In genomic region chr20:51966296-51966971, GRCh38 we compare ENCODE assay signal across 8 cellular contexts.
A peak's percentile ranks its signal among the peaks of the same experiment; 100 is the strongest.
DNase-seq lines count a peak whose midpoint lies in the region; ATAC-seq and TF ChIP-seq lines count a peak whose summit lies in the region.

No MANE protein-coding gene starts in this region.

- H3K27me3 Mint-ChIP-seq in stimulated activated memory B cell treated with anti-CD40 and anti-IgM and Interleukin-4, amounts not matched to agents 10 μg/mL and 1 μg/mL and 100 μg/mL, for 72 hours, result peaks cover 7% of the 10 kb centered on the region

- no peak overlapping the region for H3K4me3 Mint-ChIP-seq in stimulated activated memory B cell treated with anti-CD40 and anti-IgM and Interleukin-4, amounts not matched to agents 10 μg/mL and 1 μg/mL and 100 μg/mL, for 72 hours

- intact Hi-C loops in posterior vena cava (cut with DNase I), result loop anchor here in 1 of 2 donors (5.0 kb wide), 1 partner anchor 1399 kb away; no protein-coding TSS in a partner anchor

- peak; percentile 47 for ATAC-seq in stimulated activated memory B cell treated with anti-CD40 and anti-IgM and Interleukin-4, amounts not matched to agents 10 μg/mL and 1 μg/mL and 100 μg/mL, for 72 hours
- ATAC-seq in activated CD4-positive, CD25-positive, alpha-beta regulatory T cell treated with anti-CD3 and anti-CD28 coated beads, Interleukin-2, amount 50 U/mL, for 24 hours, result no peak

- no peaks in the 10 kb centered on the region for H3K36me3 ChIP-seq in iPS DF 6.9 (ENCODE audit: control insufficient read depth, insufficient read depth, low read length)

- H3K36me3 Mint-ChIP-seq in stimulated activated memory B cell treated with anti-CD40 and anti-IgM and Interleukin-4, amounts not matched to agents 10 μg/mL and 1 μg/mL and 100 μg/mL, for 72 hours, result no peaks in the 10 kb centered on the region

- H3K27ac ChIP-seq in 22Rv1 (no peak overlapping the region), iPS DF 6.9 (ENCODE audit: low read length) (no peak overlapping the region)

- TF ChIP-seq CTCF in 22Rv1 (IDR thresholded peaks at IDR 0.05) (peak; percentile 78), astrocyte of the spinal cord (IDR thresholded peaks at IDR 0.05; ENCODE audit: low read depth, low read length) (peak; percentile 84)

- no peaks in the 10 kb centered on the region for H3K27me3 ChIP-seq in iPS DF 6.9 (ENCODE audit: control insufficient read depth, insufficient read depth, low read length)

- H3K27ac Mint-ChIP-seq in stimulated activated memory B cell treated with anti-CD40 and anti-IgM and Interleukin-4, amounts not matched to agents 10 μg/mL and 1 μg/mL and 100 μg/mL, for 72 hours, result no peak overlapping the region

- no peaks in the 10 kb centered on the region for H3K9me3 ChIP-seq in iPS DF 6.9 (ENCODE audit: control insufficient read depth, insufficient read depth, low read length)

- no peaks in the 10 kb centered on the region for H3K4me1 Mint-ChIP-seq in stimulated activated memory B cell treated with anti-CD40 and anti-IgM and Interleukin-4, amounts not matched to agents 10 μg/mL and 1 μg/mL and 100 μg/mL, for 72 hours

- H3K4me1 ChIP-seq in iPS DF 6.9 (ENCODE audit: control insufficient read depth, insufficient read depth, low read length), result peaks cover 2% of the 10 kb centered on the region; the same call in 1 of the 2 replicates

- DNase-seq in ELR (ENCODE audit: low read depth) (peak; percentile 83), NCI-H446 (lab: John Stamatoyannopoulos, UW) (peak; percentile 14 to 56), astrocyte of the spinal cord (ENCODE audit: low read depth, low spot score) (peak; percentile 67), iPS DF 6.9 (ENCODE audit: low read depth, low spot score) (peak; percentile 93), posterior vena cava (ENCODE audit: low spot score) (no peak)

- H3K4me3 ChIP-seq in astrocyte of the spinal cord (ENCODE audit: low read depth, low read length) (no peak overlapping the region), iPS DF 6.9 (ENCODE audit: low read length) (no peak overlapping the region)

- in situ Hi-C loops in astrocyte of the spinal cord (cut with HindIII; ENCODE audit: low sequenced_read_pairs), result no loop called here

- H3K9me3 Mint-ChIP-seq in stimulated activated memory B cell treated with anti-CD40 and anti-IgM and Interleukin-4, amounts not matched to agents 10 μg/mL and 1 μg/mL and 100 μg/mL, for 72 hours, result no peaks in the 10 kb centered on the region

- no CpG with 5 or more reads among the region's 8 CpGs for WGBS in iPS DF 6.9 (ENCODE audit: insufficient coverage, insufficient read length)
